ENCODE assay signal across 1 cellular context in the genomic region with DNA sequence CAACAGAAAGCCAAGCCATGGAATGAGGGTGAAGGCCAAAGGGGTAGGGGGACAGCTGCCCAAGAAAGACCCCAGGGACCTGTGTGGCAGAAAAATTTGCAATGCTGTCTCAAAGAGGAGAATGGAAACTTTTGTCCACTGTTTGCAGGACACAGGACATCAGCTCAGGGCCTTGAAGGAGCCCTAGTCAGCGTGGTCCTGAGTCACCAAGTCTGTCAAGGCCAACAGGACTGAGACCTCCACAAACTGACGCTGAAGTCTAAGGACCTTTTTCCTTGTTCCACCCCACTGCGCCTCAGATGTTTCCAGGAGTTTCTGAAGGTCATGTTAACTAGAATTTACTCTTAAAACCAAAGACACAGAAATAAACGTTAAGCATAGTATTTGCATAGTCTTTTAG.
TF ChIP-seq lines count a peak whose summit lies in the region.

No MANE protein-coding gene starts in this region.

TF ChIP-seq in IMR-90, 13 proteins besides CTCF, POLR2A, EP300 and RAD21:
- TF ChIP-seq, protein P1, sequence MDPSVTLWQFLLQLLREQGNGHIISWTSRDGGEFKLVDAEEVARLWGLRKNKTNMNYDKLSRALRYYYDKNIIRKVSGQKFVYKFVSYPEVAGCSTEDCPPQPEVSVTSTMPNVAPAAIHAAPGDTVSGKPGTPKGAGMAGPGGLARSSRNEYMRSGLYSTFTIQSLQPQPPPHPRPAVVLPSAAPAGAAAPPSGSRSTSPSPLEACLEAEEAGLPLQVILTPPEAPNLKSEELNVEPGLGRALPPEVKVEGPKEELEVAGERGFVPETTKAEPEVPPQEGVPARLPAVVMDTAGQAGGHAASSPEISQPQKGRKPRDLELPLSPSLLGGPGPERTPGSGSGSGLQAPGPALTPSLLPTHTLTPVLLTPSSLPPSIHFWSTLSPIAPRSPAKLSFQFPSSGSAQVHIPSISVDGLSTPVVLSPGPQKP (IDR thresholded peaks at IDR 0.05; ENCODE audit: borderline replicate concordance, low read depth, low read length) = no peak
- no peak for TF ChIP-seq BHLHE40 (IDR thresholded peaks at IDR 0.05; ENCODE audit: low read depth, low read length)
- no peak for TF ChIP-seq SMC3 (IDR thresholded peaks at IDR 0.05; ENCODE audit: low read depth, low read length)
- TF ChIP-seq FOS (IDR thresholded peaks at IDR 0.05; ENCODE audit: low read depth, low read length) = no peak
- no peak for TF ChIP-seq NFE2L2 (IDR thresholded peaks at IDR 0.05; ENCODE audit: low read depth, low read length)
- TF ChIP-seq RFX5 (IDR thresholded peaks at IDR 0.05; ENCODE audit: low read depth, low read length) = no peak
- TF ChIP-seq MAFK (IDR thresholded peaks at IDR 0.05; ENCODE audit: low read depth, low read length) = no peak
- TF ChIP-seq RCOR1 (IDR thresholded peaks at IDR 0.05; ENCODE audit: insufficient replicate concordance, low read length) = no peak
- no peak for TF ChIP-seq MXI1 (IDR thresholded peaks at IDR 0.05; ENCODE audit: borderline replicate concordance, low read depth, low read length)
- TF ChIP-seq CHD1 (IDR thresholded peaks at IDR 0.05; ENCODE audit: low read depth, low read length) = no peak
- no peak for TF ChIP-seq CEBPB (IDR thresholded peaks at IDR 0.05; ENCODE audit: low read depth, low read length)
- TF ChIP-seq MAZ (IDR thresholded peaks at IDR 0.05; ENCODE audit: borderline replicate concordance, low read depth, low read length) = no peak
